8 cellular contexts compared by ENCODE assay signal in genomic region chr12:48681738-48682532, GRCh38. TPM values are rescaled to one million over a fixed set of nuclear protein-coding genes. Genes with fewer than 3 reads are reported as not detected.
A peak's percentile ranks its signal among the peaks of the same experiment; 100 is the strongest.
DNase-seq lines count a peak whose midpoint lies in the region; ATAC-seq, FAIRE-seq and TF ChIP-seq lines count a peak whose summit lies in the region.

A gene with protein sequence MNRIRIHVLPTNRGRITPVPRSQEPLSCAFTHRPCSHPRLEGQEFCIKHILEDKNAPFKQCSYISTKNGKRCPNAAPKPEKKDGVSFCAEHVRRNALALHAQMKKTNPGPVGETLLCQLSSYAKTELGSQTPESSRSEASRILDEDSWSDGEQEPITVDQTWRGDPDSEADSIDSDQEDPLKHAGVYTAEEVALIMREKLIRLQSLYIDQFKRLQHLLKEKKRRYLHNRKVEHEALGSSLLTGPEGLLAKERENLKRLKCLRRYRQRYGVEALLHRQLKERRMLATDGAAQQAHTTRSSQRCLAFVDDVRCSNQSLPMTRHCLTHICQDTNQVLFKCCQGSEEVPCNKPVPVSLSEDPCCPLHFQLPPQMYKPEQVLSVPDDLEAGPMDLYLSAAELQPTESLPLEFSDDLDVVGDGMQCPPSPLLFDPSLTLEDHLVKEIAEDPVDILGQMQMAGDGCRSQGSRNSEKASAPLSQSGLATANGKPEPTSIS (minus strand): TSS chr12:48682238. CDS start chr12:48681632, 606 bp downstream.

- H3K9me3 ChIP-seq in OCI-LY7 (ENCODE audit: low read length) = no peaks in the 10 kb centered on the region

- no peak for FAIRE-seq in D721Med (lab: Jason Lieb, UNC)

- H3K4me1 ChIP-seq in OCI-LY7 (ENCODE audit: insufficient read depth, low read length, poor library complexity, severe bottlenecking) = peaks cover 43% of the 10 kb centered on the region

- TF ChIP-seq CTCF in D721Med (IDR thresholded peaks at IDR 0.05; ENCODE audit: insufficient read depth, missing control alignments) (no peak), OCI-LY7 (conservative IDR thresholded peaks at IDR 0.05; ENCODE audit: low read length) (no peak), endothelial cell (IDR thresholded peaks at IDR 0.05; ENCODE audit: unreplicated experiment) (no peak)

- intact Hi-C loops in OCI-LY7 (cut with micrococcal nuclease; ENCODE audit: unreplicated experiment) = loop anchor here (1.0 kb wide), 1 partner anchor 34 kb away; the partner anchor contains the start of gene CCNT1

- H3K4me3 ChIP-seq in OCI-LY7 (ENCODE audit: low read depth, low read length, poor library complexity, severe bottlenecking) = peak within 1 kb of the TSS; percentile 87

- H3K9me2 ChIP-seq in OCI-LY7 (ENCODE audit: insufficient read depth, low read length) = no peaks in the 10 kb centered on the region

- peaks cover 50% of the 10 kb centered on the region for H3K79me2 ChIP-seq in OCI-LY7 (ENCODE audit: insufficient read depth, low read depth, low read length)

- peaks cover 34% of the 10 kb centered on the region for H3K4me1 Mint-ChIP-seq in endothelial cell (ENCODE audit: unreplicated experiment)

- ATAC-seq in GM21526 (IDR thresholded peaks at IDR 0.05; ENCODE audit: low FRiP score, unreplicated experiment) = peak; percentile 97

- peak within 1 kb of the TSS; percentile 85 for H2AFZ ChIP-seq in OCI-LY7 (ENCODE audit: low read length)

- H3K4me3 Mint-ChIP-seq in endothelial cell (ENCODE audit: unreplicated experiment) = peak within 1 kb of the TSS; percentile 98

- CTCF ChIA-PET in OCI-LY7 (lab: Charles Lee; ENCODE audit: unreplicated experiment) = no interaction called here

- DNase-seq in D721Med (ENCODE audit: insufficient read length, low spot score) (peak; percentile 88), HuH-7.5 (ENCODE audit: low spot score) (peak; percentile 97), OCI-LY7 (ENCODE audit: low spot score) (peak; percentile 99), activated T-cell treated with anti-CD3 and anti-CD28 coated beads for 1 hour (ENCODE audit: low read depth) (peak; percentile 94), endothelial cell (ENCODE audit: low spot score) (peak; percentile 94), midbrain (lab: John Stamatoyannopoulos, UW) (peak; percentile 99)
- peak; percentile 91 to 94 for DNase-seq in stimulated activated CD8-positive, alpha-beta memory T cell treated with anti-CD3 and anti-CD28 coated beads, Interleukin-2, amount 100 ng/mL, for 1 hour (ENCODE audit: low read depth in 2 of 2)

- peaks cover 27% of the 10 kb centered on the region for H4K20me1 ChIP-seq in OCI-LY7 (ENCODE audit: insufficient read depth, low read length)

- H3K27me3 Mint-ChIP-seq in endothelial cell (ENCODE audit: unreplicated experiment) = peaks cover 7% of the 10 kb centered on the region

- H3K27ac ChIP-seq in OCI-LY7 (ENCODE audit: low read depth, low read length, poor library complexity, severe bottlenecking) = peak within 1 kb of the TSS; percentile 56

- H3K36me3 Mint-ChIP-seq in endothelial cell (ENCODE audit: low read depth, unreplicated experiment) = peaks cover 15% of the 10 kb centered on the region

- POLR2A ChIA-PET in OCI-LY7 (lab: Charles Lee) = interaction anchor here (0.7 to 2.1 kb wide), 7 partner anchors 19 to 134 kb away, joined by 3 to 6 read pairs (median 4); partner anchors contain the start of gene CCNT1

- peaks cover 39% of the 10 kb centered on the region for H3K36me3 ChIP-seq in OCI-LY7 (ENCODE audit: insufficient read depth, low read length)

- H3K4me2 ChIP-seq in OCI-LY7 (ENCODE audit: low read length) = peak within 1 kb of the TSS; percentile 86

- H3K9me3 Mint-ChIP-seq in endothelial cell (ENCODE audit: unreplicated experiment) = no peaks in the 10 kb centered on the region

- no TSS peak for BruUV-seq in OCI-LY7 (replicated peaks; lab: Mats Ljungman, UMichigan)

- peak within 1 kb of the TSS; percentile 80 for H3K27ac Mint-ChIP-seq in endothelial cell (ENCODE audit: unreplicated experiment)

RNA-seq across cellular contexts. Expression of the gene that starts here (rescaled TPM):
- total RNA-seq in OCI-LY7 (2014; rRNA removed; shearing (Covaris generic)) = 47.1 and 58.5 TPM in 2 replicates
- total RNA-seq in OCI-LY7 (2022) (52.5 and 52.7 TPM in 2 replicates), endothelial cell (ENCODE audit: unreplicated experiment) (37.5 TPM)

Comparison
In these comparisons a context has a peak if more than half of its experiments do, and no peak if none do; other contexts are left out.
1. Peak in every context shown above with its lines: DNase-seq, ATAC-seq, H3K4me3 ChIP-seq and H3K27ac ChIP-seq.